2 cellular contexts compared by ENCODE assay signal in genomic region chr18:25898965-25899364, GRCh38.
TF ChIP-seq lines count a peak whose summit lies in the region.

No MANE protein-coding gene starts in this region.

TF ChIP-seq in H1, 55 proteins besides CTCF, POLR2A, EP300 and RAD21 (continued from another document):
- TF ChIP-seq E2F6 (IDR thresholded peaks at IDR 0.05), result no peak
- TF ChIP-seq RXRA (IDR thresholded peaks at IDR 0.05; ENCODE audit: insufficient read depth, low read depth, low read length), result no peak

TF ChIP-seq in GM23338, 12 proteins besides CTCF, POLR2A, EP300 and RAD21 (continued from another document):
- TF ChIP-seq, protein P1, sequence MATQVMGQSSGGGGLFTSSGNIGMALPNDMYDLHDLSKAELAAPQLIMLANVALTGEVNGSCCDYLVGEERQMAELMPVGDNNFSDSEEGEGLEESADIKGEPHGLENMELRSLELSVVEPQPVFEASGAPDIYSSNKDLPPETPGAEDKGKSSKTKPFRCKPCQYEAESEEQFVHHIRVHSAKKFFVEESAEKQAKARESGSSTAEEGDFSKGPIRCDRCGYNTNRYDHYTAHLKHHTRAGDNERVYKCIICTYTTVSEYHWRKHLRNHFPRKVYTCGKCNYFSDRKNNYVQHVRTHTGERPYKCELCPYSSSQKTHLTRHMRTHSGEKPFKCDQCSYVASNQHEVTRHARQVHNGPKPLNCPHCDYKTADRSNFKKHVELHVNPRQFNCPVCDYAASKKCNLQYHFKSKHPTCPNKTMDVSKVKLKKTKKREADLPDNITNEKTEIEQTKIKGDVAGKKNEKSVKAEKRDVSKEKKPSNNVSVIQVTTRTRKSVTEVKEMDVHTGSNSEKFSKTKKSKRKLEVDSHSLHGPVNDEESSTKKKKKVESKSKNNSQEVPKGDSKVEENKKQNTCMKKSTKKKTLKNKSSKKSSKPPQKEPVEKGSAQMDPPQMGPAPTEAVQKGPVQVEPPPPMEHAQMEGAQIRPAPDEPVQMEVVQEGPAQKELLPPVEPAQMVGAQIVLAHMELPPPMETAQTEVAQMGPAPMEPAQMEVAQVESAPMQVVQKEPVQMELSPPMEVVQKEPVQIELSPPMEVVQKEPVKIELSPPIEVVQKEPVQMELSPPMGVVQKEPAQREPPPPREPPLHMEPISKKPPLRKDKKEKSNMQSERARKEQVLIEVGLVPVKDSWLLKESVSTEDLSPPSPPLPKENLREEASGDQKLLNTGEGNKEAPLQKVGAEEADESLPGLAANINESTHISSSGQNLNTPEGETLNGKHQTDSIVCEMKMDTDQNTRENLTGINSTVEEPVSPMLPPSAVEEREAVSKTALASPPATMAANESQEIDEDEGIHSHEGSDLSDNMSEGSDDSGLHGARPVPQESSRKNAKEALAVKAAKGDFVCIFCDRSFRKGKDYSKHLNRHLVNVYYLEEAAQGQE (IDR thresholded peaks at IDR 0.05; ENCODE audit: unreplicated experiment), result no peak
- TF ChIP-seq, protein P2, sequence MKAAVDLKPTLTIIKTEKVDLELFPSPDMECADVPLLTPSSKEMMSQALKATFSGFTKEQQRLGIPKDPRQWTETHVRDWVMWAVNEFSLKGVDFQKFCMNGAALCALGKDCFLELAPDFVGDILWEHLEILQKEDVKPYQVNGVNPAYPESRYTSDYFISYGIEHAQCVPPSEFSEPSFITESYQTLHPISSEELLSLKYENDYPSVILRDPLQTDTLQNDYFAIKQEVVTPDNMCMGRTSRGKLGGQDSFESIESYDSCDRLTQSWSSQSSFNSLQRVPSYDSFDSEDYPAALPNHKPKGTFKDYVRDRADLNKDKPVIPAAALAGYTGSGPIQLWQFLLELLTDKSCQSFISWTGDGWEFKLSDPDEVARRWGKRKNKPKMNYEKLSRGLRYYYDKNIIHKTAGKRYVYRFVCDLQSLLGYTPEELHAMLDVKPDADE (IDR thresholded peaks at IDR 0.05), result no peak
- TF ChIP-seq EZH2 (IDR thresholded peaks at IDR 0.05; ENCODE audit: low read depth, unreplicated experiment) (no peak), ZNF462 (CRISPR knock-in tag; IDR thresholded peaks at IDR 0.05) (no peak), CREB1 (CRISPR knock-in tag; IDR thresholded peaks at IDR 0.05; ENCODE audit: low read depth) (no peak), POLR2AphosphoS5 (IDR thresholded peaks at IDR 0.05; ENCODE audit: low read depth) (no peak), STAT1 (IDR thresholded peaks at IDR 0.05; ENCODE audit: unreplicated experiment) (no peak), ZNF114 (CRISPR knock-in tag; IDR thresholded peaks at IDR 0.05) (no peak), EZH2phosphoT487 (IDR thresholded peaks at IDR 0.05; ENCODE audit: unreplicated experiment) (no peak), JUNB (IDR thresholded peaks at IDR 0.05; ENCODE audit: unreplicated experiment) (no peak)
